9 cellular contexts compared by ENCODE assay signal in genomic region chr12:113214938-113215400, GRCh38. TPM values are rescaled to one million over a fixed set of nuclear protein-coding genes. Genes with fewer than 3 reads are reported as not detected.
DNase-seq lines count a peak whose midpoint lies in the region; ATAC-seq and TF ChIP-seq lines count a peak whose summit lies in the region.
"Had no signal": no experiment of that assay in that cellular context is flagged by ENCODE, and none has a peak within 500 bp of the region (broad histone marks: within the 10 kb centered on the region; RNA-seq: fewer than 3 reads in every experiment).

No MANE protein-coding gene starts in this region.

- no peak overlapping the region for H3K27ac Mint-ChIP-seq in effector memory CD8-positive, alpha-beta T cell

- ATAC-seq in HG02885 (IDR thresholded peaks at IDR 0.05; ENCODE audit: poor library complexity, unreplicated experiment) (peak; percentile 59), psoas muscle (peak; percentile 46 to 90 (median 84))
- ATAC-seq in effector memory CD8-positive, alpha-beta T cell (replicated peaks), result no peak

- no peak for TF ChIP-seq POLR2A in esophagus squamous epithelium (IDR thresholded peaks at IDR 0.05)

- peak in 2 of 6 experiments; percentile 9 to 26 for TF ChIP-seq CTCF in esophagus squamous epithelium (IDR thresholded peaks at IDR 0.05)
- no peak for TF ChIP-seq CTCF in psoas muscle (IDR thresholded peaks at IDR 0.05)

- H3K27me3 ChIP-seq in SJCRH30 (no peaks in the 10 kb centered on the region), esophagus squamous epithelium (no peaks in the 10 kb centered on the region), psoas muscle (ENCODE audit: insufficient read depth in 3 of 3, low read length in 2 of 3) (no peaks in the 10 kb centered on the region)

- peak; percentile 100 for DNase-seq in EH (ENCODE audit: low read depth)
- DNase-seq in SJCRH30, result peak; percentile 82 to 89
- DNase-seq in esophagus squamous epithelium (lab: John Stamatoyannopoulos, UW), result no peak
- DNase-seq in psoas muscle, result peak; percentile 72 to 79
- DNase-seq in effector memory CD8-positive, alpha-beta T cell, result no peak
- DNase-seq in NCI-H2081 treated with DMSO at 0.1 percent for 48 hours (lab: John Stamatoyannopoulos, UW), result no peak
- no peak for DNase-seq in NCI-H146 (lab: John Stamatoyannopoulos, UW)

- H3K27ac ChIP-seq in SJCRH30 (peak overlapping the region; percentile 10; the same call in 1 of the 2 replicates), esophagus squamous epithelium (peak overlapping the region in 3 of 4 donors; percentile 25 to 55 (median 35)), psoas muscle (peak overlapping the region; percentile 30)

- H3K27me3 Mint-ChIP-seq in effector memory CD8-positive, alpha-beta T cell, result no peaks in the 10 kb centered on the region
- H3K27me3 Mint-ChIP-seq: IgD-negative memory B cell had no signal

- H3K9me3 ChIP-seq in SJCRH30 (replicated peaks) (no peaks in the 10 kb centered on the region), esophagus squamous epithelium (no peaks in the 10 kb centered on the region), psoas muscle (no peaks in the 10 kb centered on the region)

- H3K9me3 Mint-ChIP-seq in effector memory CD8-positive, alpha-beta T cell, result no peaks in the 10 kb centered on the region
- H3K9me3 Mint-ChIP-seq: IgD-negative memory B cell had no signal

- no peak overlapping the region for H3K4me3 Mint-ChIP-seq in effector memory CD8-positive, alpha-beta T cell

- H3K36me3 ChIP-seq in SJCRH30 (no peaks in the 10 kb centered on the region), esophagus squamous epithelium (no peaks in the 10 kb centered on the region), psoas muscle (ENCODE audit: insufficient read depth in 1 of 2, low read depth in 1 of 2) (no peaks in the 10 kb centered on the region)

- 46 to 48% methylated on average over 5 of the region's 5 CpGs for WGBS in esophagus squamous epithelium, 2 donors
- 49 to 56% (median 52%) methylated on average over 5 of the region's 5 CpGs for WGBS in psoas muscle, 3 donors

- H3K4me1 Mint-ChIP-seq in effector memory CD8-positive, alpha-beta T cell (ENCODE audit: low read depth in 2 of 2), result peaks cover 7 to 12% of the 10 kb centered on the region in 2 donors

- no peak overlapping the region for H3K4me3 ChIP-seq in SJCRH30
- H3K4me3 ChIP-seq in esophagus squamous epithelium, result no peak overlapping the region
- H3K4me3 ChIP-seq in psoas muscle, result no peak overlapping the region

- peaks cover 17% of the 10 kb centered on the region for H3K4me1 ChIP-seq in SJCRH30
- H3K4me1 ChIP-seq in esophagus squamous epithelium, result peaks cover 0 to 33% (median 0%) of the 10 kb centered on the region in 3 donors
- peaks cover 6% of the 10 kb centered on the region for H3K4me1 ChIP-seq in psoas muscle

- intact Hi-C loops in esophagus squamous epithelium (cut with DNase I) (no loop called here), psoas muscle (cut with DNase I) (no loop called here)

- no peaks in the 10 kb centered on the region for H3K36me3 Mint-ChIP-seq in effector memory CD8-positive, alpha-beta T cell (ENCODE audit: insufficient read depth)
- H3K36me3 Mint-ChIP-seq: IgD-negative memory B cell had no signal

RNA-seq across cellular contexts. Expression of gene TPCN1, which starts 6.3 kb away (rescaled TPM):
- total RNA-seq in SJCRH30 (2014; rRNA removed; shearing (Covaris generic)), result 14.3 and 18.4 TPM in 2 replicates
- total RNA-seq in esophagus squamous epithelium, result 10 to 100 TPM; 15.5 to 48.8 (median 34.5) TPM
- total RNA-seq in psoas muscle, result 10 to 100 TPM; 24.9 to 36.2 (median 27.0) TPM
- polyA plus RNA-seq in psoas muscle, result 10 to 100 TPM in 2 of 3 donors, 1 to 10 TPM in 1; 7.6 to 33.7 (median 18.2) TPM

RNA-seq across cellular contexts. Expression of gene RITA1, which starts 29.4 kb away (rescaled TPM):
- total RNA-seq in SJCRH30 (2014; rRNA removed; shearing (Covaris generic)), result 20.2 and 22.0 TPM in 2 replicates
- total RNA-seq in esophagus squamous epithelium, result 10 to 100 TPM; 17.0 to 30.0 (median 20.3) TPM
- total RNA-seq in psoas muscle, result 10 to 100 TPM; 13.0 to 19.4 (median 14.7) TPM
- 10 to 100 TPM; 13.7 to 28.5 (median 15.5) TPM for polyA plus RNA-seq in psoas muscle

RNA-seq across cellular contexts. Expression of gene DDX54, which starts 29.7 kb away (rescaled TPM):
- 43.7 and 47.6 TPM in 2 replicates for total RNA-seq in SJCRH30 (2014; rRNA removed; shearing (Covaris generic))
- total RNA-seq in esophagus squamous epithelium, result 10 to 100 TPM; 35.3 to 80.5 (median 65.2) TPM
- 10 to 100 TPM; 61.9 to 93.5 (median 81.5) TPM for total RNA-seq in psoas muscle
- polyA plus RNA-seq in psoas muscle, result 10 to 100 TPM; 53.6 to 88.7 (median 53.7) TPM

Comparison
In these comparisons a context has a peak if more than half of its experiments do, and no peak if none do; other contexts are left out.
1. DNase-seq: peak in EH (single experiment), SJCRH30 (2 of 2) and psoas muscle (2 of 2); none in esophagus squamous epithelium (single experiment), effector memory CD8-positive, alpha-beta T cell (0 of 3), NCI-H2081 treated with DMSO at 0.1 percent for 48 hours (single experiment) and NCI-H146 (single experiment).
2. Peak in every context shown above with its lines, with median percentiles within 50 percentile points of each other: H3K27ac ChIP-seq.